1 cellular context compared by ENCODE assay signal in the genomic region with DNA sequence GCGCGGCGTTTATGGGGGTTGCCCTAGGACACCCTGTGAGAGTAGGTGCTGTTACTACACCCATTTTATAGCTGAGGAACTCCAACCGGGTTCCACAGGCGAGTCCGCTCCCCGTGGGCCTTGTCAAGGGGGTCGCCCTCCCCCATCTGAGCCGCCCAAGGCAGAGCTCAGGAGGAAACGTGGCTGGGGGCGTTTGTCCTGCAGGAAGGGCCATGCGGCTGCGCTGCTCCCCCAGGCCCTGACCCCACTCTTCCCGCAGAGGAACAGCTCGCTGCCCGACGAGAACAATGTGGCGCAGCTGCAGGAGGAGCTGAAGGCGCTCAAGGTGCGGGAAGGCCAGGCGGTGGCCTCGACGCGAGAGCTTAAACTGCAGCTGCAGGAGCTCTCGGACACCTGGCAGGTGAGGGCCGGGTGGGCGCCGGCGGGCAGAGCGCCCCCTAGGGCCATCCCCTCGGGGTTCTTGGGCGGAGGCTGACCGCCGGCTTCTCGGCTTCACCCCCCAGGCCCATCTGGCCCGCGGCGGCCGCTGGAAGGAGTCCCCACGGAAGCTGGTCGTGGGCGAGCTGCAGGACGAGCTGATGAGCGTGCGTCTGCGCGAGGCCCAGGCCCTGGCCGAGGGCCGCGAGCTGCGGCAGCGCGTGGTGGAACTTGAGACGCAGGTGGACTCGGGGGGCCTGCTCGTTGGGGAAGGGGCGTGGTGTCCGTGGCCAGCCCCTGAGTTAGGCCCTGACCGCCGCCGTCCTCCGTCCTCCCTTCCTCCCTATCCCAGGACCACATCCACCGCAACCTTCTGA.
TF ChIP-seq lines count a peak whose summit lies in the region.

No MANE protein-coding gene starts in this region.

TF ChIP-seq in IMR-90, 13 proteins besides CTCF, POLR2A, EP300 and RAD21 (continued from another document):
- TF ChIP-seq, protein P1, sequence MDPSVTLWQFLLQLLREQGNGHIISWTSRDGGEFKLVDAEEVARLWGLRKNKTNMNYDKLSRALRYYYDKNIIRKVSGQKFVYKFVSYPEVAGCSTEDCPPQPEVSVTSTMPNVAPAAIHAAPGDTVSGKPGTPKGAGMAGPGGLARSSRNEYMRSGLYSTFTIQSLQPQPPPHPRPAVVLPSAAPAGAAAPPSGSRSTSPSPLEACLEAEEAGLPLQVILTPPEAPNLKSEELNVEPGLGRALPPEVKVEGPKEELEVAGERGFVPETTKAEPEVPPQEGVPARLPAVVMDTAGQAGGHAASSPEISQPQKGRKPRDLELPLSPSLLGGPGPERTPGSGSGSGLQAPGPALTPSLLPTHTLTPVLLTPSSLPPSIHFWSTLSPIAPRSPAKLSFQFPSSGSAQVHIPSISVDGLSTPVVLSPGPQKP (IDR thresholded peaks at IDR 0.05; ENCODE audit: borderline replicate concordance, low read depth, low read length), result no peak
- no peak for TF ChIP-seq SMC3 (IDR thresholded peaks at IDR 0.05; ENCODE audit: low read depth, low read length)
TF ChIP-seq in IMR-90: peak in this region for 0.
